1 cellular context compared by ENCODE assay signal in the genomic region with DNA sequence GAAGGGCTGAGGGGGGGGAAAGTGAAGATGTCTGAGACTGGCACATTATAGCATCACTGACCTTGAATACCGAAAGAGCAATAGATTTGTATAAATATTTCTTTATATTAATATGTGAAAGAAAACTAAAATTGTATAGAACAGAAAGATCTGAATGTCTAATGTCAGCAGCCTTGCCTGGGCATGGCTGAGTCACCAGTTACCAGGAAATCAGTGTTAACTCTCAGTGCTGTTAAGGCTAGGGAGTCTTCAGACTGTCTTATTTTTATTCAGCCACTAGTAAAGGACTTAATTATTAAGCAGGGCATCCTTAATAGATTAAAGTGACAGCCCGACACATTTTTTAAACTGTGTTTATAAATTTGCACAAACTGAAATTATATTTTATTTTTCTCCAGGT.
TF ChIP-seq lines count a peak whose summit lies in the region.

No MANE protein-coding gene starts in this region.

TF ChIP-seq in SK-N-SH treated with all-trans-retinoic acid at 6 μM for 48 hours, 23 proteins besides CTCF, POLR2A, EP300 and RAD21 (continued from another document):
- TF ChIP-seq, protein P1, sequence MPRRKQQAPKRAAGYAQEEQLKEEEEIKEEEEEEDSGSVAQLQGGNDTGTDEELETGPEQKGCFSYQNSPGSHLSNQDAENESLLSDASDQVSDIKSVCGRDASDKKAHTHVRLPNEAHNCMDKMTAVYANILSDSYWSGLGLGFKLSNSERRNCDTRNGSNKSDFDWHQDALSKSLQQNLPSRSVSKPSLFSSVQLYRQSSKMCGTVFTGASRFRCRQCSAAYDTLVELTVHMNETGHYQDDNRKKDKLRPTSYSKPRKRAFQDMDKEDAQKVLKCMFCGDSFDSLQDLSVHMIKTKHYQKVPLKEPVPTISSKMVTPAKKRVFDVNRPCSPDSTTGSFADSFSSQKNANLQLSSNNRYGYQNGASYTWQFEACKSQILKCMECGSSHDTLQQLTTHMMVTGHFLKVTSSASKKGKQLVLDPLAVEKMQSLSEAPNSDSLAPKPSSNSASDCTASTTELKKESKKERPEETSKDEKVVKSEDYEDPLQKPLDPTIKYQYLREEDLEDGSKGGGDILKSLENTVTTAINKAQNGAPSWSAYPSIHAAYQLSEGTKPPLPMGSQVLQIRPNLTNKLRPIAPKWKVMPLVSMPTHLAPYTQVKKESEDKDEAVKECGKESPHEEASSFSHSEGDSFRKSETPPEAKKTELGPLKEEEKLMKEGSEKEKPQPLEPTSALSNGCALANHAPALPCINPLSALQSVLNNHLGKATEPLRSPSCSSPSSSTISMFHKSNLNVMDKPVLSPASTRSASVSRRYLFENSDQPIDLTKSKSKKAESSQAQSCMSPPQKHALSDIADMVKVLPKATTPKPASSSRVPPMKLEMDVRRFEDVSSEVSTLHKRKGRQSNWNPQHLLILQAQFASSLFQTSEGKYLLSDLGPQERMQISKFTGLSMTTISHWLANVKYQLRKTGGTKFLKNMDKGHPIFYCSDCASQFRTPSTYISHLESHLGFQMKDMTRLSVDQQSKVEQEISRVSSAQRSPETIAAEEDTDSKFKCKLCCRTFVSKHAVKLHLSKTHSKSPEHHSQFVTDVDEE (CRISPR knock-in tag; IDR thresholded peaks at IDR 0.05), result no peak
- no peak for TF ChIP-seq CSRNP3 (CRISPR knock-in tag; IDR thresholded peaks at IDR 0.05)
- no peak for TF ChIP-seq ESRRG (CRISPR knock-in tag; IDR thresholded peaks at IDR 0.05)
- no peak for TF ChIP-seq SNAI2 (CRISPR knock-in tag; IDR thresholded peaks at IDR 0.05)
- TF ChIP-seq, protein P2, sequence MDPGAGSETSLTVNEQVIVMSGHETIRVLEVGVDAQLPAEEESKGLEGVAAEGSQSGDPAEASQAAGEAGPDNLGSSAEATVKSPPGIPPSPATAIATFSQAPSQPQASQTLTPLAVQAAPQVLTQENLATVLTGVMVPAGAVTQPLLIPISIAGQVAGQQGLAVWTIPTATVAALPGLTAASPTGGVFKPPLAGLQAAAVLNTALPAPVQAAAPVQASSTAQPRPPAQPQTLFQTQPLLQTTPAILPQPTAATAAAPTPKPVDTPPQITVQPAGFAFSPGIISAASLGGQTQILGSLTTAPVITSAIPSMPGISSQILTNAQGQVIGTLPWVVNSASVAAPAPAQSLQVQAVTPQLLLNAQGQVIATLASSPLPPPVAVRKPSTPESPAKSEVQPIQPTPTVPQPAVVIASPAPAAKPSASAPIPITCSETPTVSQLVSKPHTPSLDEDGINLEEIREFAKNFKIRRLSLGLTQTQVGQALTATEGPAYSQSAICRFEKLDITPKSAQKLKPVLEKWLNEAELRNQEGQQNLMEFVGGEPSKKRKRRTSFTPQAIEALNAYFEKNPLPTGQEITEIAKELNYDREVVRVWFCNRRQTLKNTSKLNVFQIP (CRISPR knock-in tag; IDR thresholded peaks at IDR 0.05; ENCODE audit: borderline replicate concordance, low read depth), result no peak
- TF ChIP-seq ZNF70 (CRISPR knock-in tag; IDR thresholded peaks at IDR 0.05), result no peak
- no peak for TF ChIP-seq ISL1 (CRISPR knock-in tag; IDR thresholded peaks at IDR 0.05)
- TF ChIP-seq OSR1 (CRISPR knock-in tag; IDR thresholded peaks at IDR 0.05), result no peak
TF ChIP-seq in SK-N-SH treated with all-trans-retinoic acid at 6 μM for 48 hours: peak in this region for 0.
